8 cellular contexts compared by ENCODE assay signal in genomic region chr16:58393138-58393504, GRCh38. TPM values are rescaled to one million over a fixed set of nuclear protein-coding genes. Genes with fewer than 3 reads are reported as not detected.
DNase-seq lines count a peak whose midpoint lies in the region; ATAC-seq and TF ChIP-seq lines count a peak whose summit lies in the region.

No MANE protein-coding gene starts in this region.

- H3K27me3 ChIP-seq in rectal smooth muscle tissue (ENCODE audit: control insufficient read depth, insufficient read depth, low read length) = no peaks in the 10 kb centered on the region

- no peak overlapping the region for H3K27ac Mint-ChIP-seq in glutamatergic neuron (ENCODE audit: unreplicated experiment)

- ATAC-seq in GM18868 (IDR thresholded peaks at IDR 0.05; ENCODE audit: unreplicated experiment) (peak; percentile 24), HG03135 (IDR thresholded peaks at IDR 0.05; ENCODE audit: unreplicated experiment) (peak; percentile 21), HG02970 (IDR thresholded peaks at IDR 0.05; ENCODE audit: low FRiP score, unreplicated experiment) (no peak)

- no peaks in the 10 kb centered on the region for H3K36me3 ChIP-seq in rectal smooth muscle tissue (ENCODE audit: control insufficient read depth, insufficient read depth, low read length)

- peak overlapping the region; percentile 83 for H3K4me3 ChIP-seq in AG09309 (ENCODE audit: control insufficient read depth, low read depth, low read length)
- peak overlapping the region; percentile 100 for H3K4me3 ChIP-seq in rectal smooth muscle tissue (ENCODE audit: low read length)

- H3K36me3 Mint-ChIP-seq in glutamatergic neuron (ENCODE audit: unreplicated experiment) = peaks cover 4% of the 10 kb centered on the region

- H3K4me3 Mint-ChIP-seq in glutamatergic neuron (ENCODE audit: unreplicated experiment) = peak overlapping the region; percentile 99

- no peak for TF ChIP-seq CTCF in AG09309 (IDR thresholded peaks at IDR 0.05; ENCODE audit: control insufficient read depth, insufficient read depth, low read depth, low read length, missing control alignments)
- TF ChIP-seq CTCF in VCaP (conservative IDR thresholded peaks at IDR 0.05) = no peak
- TF ChIP-seq CTCF in glutamatergic neuron (IDR thresholded peaks at IDR 0.05; ENCODE audit: partially characterized antibody, unreplicated experiment) = no peak

- peaks cover 7% of the 10 kb centered on the region for H3K27me3 Mint-ChIP-seq in glutamatergic neuron (ENCODE audit: unreplicated experiment)

- peak overlapping the region; percentile 63 for H3K27ac ChIP-seq in VCaP
- H3K27ac ChIP-seq in rectal smooth muscle tissue (ENCODE audit: low read depth, low read length) = peak overlapping the region; percentile 77

- H3K9me3 Mint-ChIP-seq in glutamatergic neuron (ENCODE audit: unreplicated experiment) = peaks cover 3% of the 10 kb centered on the region

- no peaks in the 10 kb centered on the region for H3K4me1 Mint-ChIP-seq in glutamatergic neuron (ENCODE audit: low read depth, unreplicated experiment)

- no peak for DNase-seq in AG09309 (ENCODE audit: low read depth)
- DNase-seq in glutamatergic neuron = no peak
- DNase-seq in effector CD8-positive, alpha-beta T cell (lab: John Stamatoyannopoulos, UW) = no peak

- no peak overlapping the region for H3K9ac ChIP-seq in rectal smooth muscle tissue (ENCODE audit: low read length)

- H3K4me1 ChIP-seq in rectal smooth muscle tissue (ENCODE audit: control insufficient read depth, insufficient read depth, low read length) = peaks cover 2% of the 10 kb centered on the region

RNA-seq across cellular contexts. Expression of gene GINS3, which starts 0.8 kb away (rescaled TPM):
- 5.9 TPM for total RNA-seq in glutamatergic neuron (ENCODE audit: unreplicated experiment)
